In genomic region chr17:37315601-37316000, GRCh38 we compare ENCODE assay signal across 19 cellular contexts.
A peak's percentile ranks its signal among the peaks of the same experiment; 100 is the strongest.
DNase-seq lines count a peak whose midpoint lies in the region; ATAC-seq and TF ChIP-seq lines count a peak whose summit lies in the region.
"Had no signal": no experiment of that assay in that cellular context is flagged by ENCODE, and none has a peak within 500 bp of the region (broad histone marks: within the 10 kb centered on the region; RNA-seq: fewer than 3 reads in every experiment).

No MANE protein-coding gene starts in this region.

- H3K9me3 Mint-ChIP-seq in endothelial cell (ENCODE audit: unreplicated experiment): no peaks in the 10 kb centered on the region
- H3K9me3 Mint-ChIP-seq in T-helper 2 cell treated with Interferon-gamma antibody and Interleukin-4, amounts not matched to agents 5 μg/mL and 100 μg/mL, for 36 hours: no peaks in the 10 kb centered on the region
- H3K9me3 Mint-ChIP-seq: CD4-positive, alpha-beta T cell; CD8-positive, alpha-beta memory T cell had no signal

- H3K27me3 Mint-ChIP-seq in endothelial cell (ENCODE audit: unreplicated experiment): no peaks in the 10 kb centered on the region
- no peaks in the 10 kb centered on the region for H3K27me3 Mint-ChIP-seq in T-helper 2 cell treated with Interferon-gamma antibody and Interleukin-4, amounts not matched to agents 5 μg/mL and 100 μg/mL, for 36 hours (ENCODE audit: low read depth)
- H3K27me3 Mint-ChIP-seq: CD4-positive, alpha-beta T cell; CD8-positive, alpha-beta memory T cell had no signal

- DNase-seq in LNCaP clone FGC (ENCODE audit: low read depth): peak; percentile 94
- DNase-seq in endothelial cell (ENCODE audit: low spot score): no peak
- no peak for DNase-seq in T-helper 2 cell treated with Interferon-gamma antibody and Interleukin-4, amounts not matched to agents 5 μg/mL and 100 μg/mL, for 36 hours (ENCODE audit: low spot score)
- DNase-seq in NCI-H524 treated with DMSO at 0.1 percent for 48 hours (lab: John Stamatoyannopoulos, UW): no peak
- DNase-seq in NCI-H2196 treated with DMSO at 0.1 percent for 48 hours (lab: John Stamatoyannopoulos, UW; ENCODE audit: unreplicated experiment): no peak
- DNase-seq: 8988T; ACHN; Calu3; CD4-positive, alpha-beta T cell; CD8-positive, alpha-beta memory T cell; DMS53; DMS79 treated with DMSO at 0.1 percent for 48 hours; GOT3 had no signal

- TF ChIP-seq CTCF in C4-2B (conservative IDR thresholded peaks at IDR 0.05) (no peak), LNCaP clone FGC (IDR thresholded peaks at IDR 0.05; ENCODE audit: control insufficient read depth, extremely low read depth, insufficient read depth) (no peak), endothelial cell (IDR thresholded peaks at IDR 0.05; ENCODE audit: unreplicated experiment) (no peak)

- H3K4me3 Mint-ChIP-seq in endothelial cell (ENCODE audit: unreplicated experiment): no peak overlapping the region
- H3K4me3 Mint-ChIP-seq in T-helper 2 cell treated with Interferon-gamma antibody and Interleukin-4, amounts not matched to agents 5 μg/mL and 100 μg/mL, for 36 hours: no peak overlapping the region
- H3K4me3 Mint-ChIP-seq: CD14-positive monocyte; CD4-positive, alpha-beta T cell; CD8-positive, alpha-beta memory T cell had no signal

- peak overlapping the region; percentile 11; the same call in 1 of the 2 replicates for H3K4me3 ChIP-seq in LNCaP clone FGC (ENCODE audit: low read depth, low read length)
- H3K4me3 ChIP-seq: A549, BLaER1, HAP-1 had no signal

- H3K4me1 Mint-ChIP-seq in endothelial cell (ENCODE audit: unreplicated experiment): peaks cover 31% of the 10 kb centered on the region
- H3K4me1 Mint-ChIP-seq in T-helper 2 cell treated with Interferon-gamma antibody and Interleukin-4, amounts not matched to agents 5 μg/mL and 100 μg/mL, for 36 hours (ENCODE audit: low read depth): peaks cover 5% of the 10 kb centered on the region
- H3K4me1 Mint-ChIP-seq: CD8-positive, alpha-beta memory T cell had no signal

- H3K27ac Mint-ChIP-seq in endothelial cell (ENCODE audit: unreplicated experiment): peak overlapping the region; percentile 24
- H3K27ac Mint-ChIP-seq in T-helper 2 cell treated with Interferon-gamma antibody and Interleukin-4, amounts not matched to agents 5 μg/mL and 100 μg/mL, for 36 hours: no peak overlapping the region
- H3K27ac Mint-ChIP-seq: CD4-positive, alpha-beta T cell; CD8-positive, alpha-beta memory T cell had no signal

- ATAC-seq in HG02623 (IDR thresholded peaks at IDR 0.05; ENCODE audit: unreplicated experiment): no peak
- ATAC-seq: A549 had no signal

- H3K27ac ChIP-seq in C4-2B: peak overlapping the region; percentile 95
- H3K27ac ChIP-seq: A549, BLaER1 had no signal

- H3K36me3 Mint-ChIP-seq in endothelial cell (ENCODE audit: low read depth, unreplicated experiment): peaks cover 7% of the 10 kb centered on the region
- peaks cover 21% of the 10 kb centered on the region for H3K36me3 Mint-ChIP-seq in T-helper 2 cell treated with Interferon-gamma antibody and Interleukin-4, amounts not matched to agents 5 μg/mL and 100 μg/mL, for 36 hours (ENCODE audit: low read depth)
